In genomic region chr20:43191946-43192847, GRCh38 we compare ENCODE assay signal across 8 cellular contexts. TPM values are rescaled to one million over a fixed set of nuclear protein-coding genes. Genes with fewer than 3 reads are reported as not detected.
DNase-seq lines count a peak whose midpoint lies in the region; ATAC-seq, FAIRE-seq and TF ChIP-seq lines count a peak whose summit lies in the region.

No MANE protein-coding gene starts in this region.

- BruUV-seq in PC-3 (replicated peaks; lab: Mats Ljungman, UMichigan) = no TSS peak

- no peak overlapping the region for H3K9ac ChIP-seq in PC-3 (ENCODE audit: low read length)

- no peak for TF ChIP-seq POLR2A in A549 (IDR thresholded peaks at IDR 0.05; ENCODE audit: low read length)
- no peak for TF ChIP-seq POLR2A in ovary (IDR thresholded peaks at IDR 0.05)

- H2AFZ ChIP-seq in PC-3 (ENCODE audit: low read length) = no peak overlapping the region

- FAIRE-seq in A549 (lab: Jason Lieb, UNC) = no peak

- H3K79me2 ChIP-seq in PC-3 (ENCODE audit: low read length) = no peaks in the 10 kb centered on the region

- DNase-seq in A549 (ENCODE audit: low read depth in 1 of 2, low spot score in 1 of 2) (peak; percentile 27 to 31), GM13977 (ENCODE audit: low spot score) (peak; percentile 62), PC-3 (peak; percentile 42), head of caudate nucleus (peak in 41 of 42 donors; percentile 19 to 75 (median 59)), substantia nigra (lab: John Stamatoyannopoulos, UW) (peak in 36 of 49 donors; percentile 3 to 57 (median 25)), ovary (no peak), GF-D8 (lab: John Stamatoyannopoulos, UW) (no peak), ureter (ENCODE audit: low spot score) (no peak)

- TF ChIP-seq EP300 in A549 (IDR thresholded peaks at IDR 0.05) (no peak), ovary (IDR thresholded peaks at IDR 0.05) (no peak)

- 10% methylated on average over 12 of the region's 12 CpGs for WGBS in A549 (ENCODE audit: missing lambda C conversion rate)
- 21 to 32% (median 25%) methylated on average over 12 of the region's 12 CpGs for WGBS in ovary, 3 donors

- H3F3A ChIP-seq in PC-3 (ENCODE audit: low read length, unreplicated experiment) = no peaks in the 10 kb centered on the region

- POLR2A ChIA-PET in A549 (lab: Yijun Ruan, JAX) = no interaction called here
- POLR2A ChIA-PET in PC-3 (lab: Charles Lee; ENCODE audit: unreplicated experiment) = no interaction called here

- no peaks in the 10 kb centered on the region for H4K20me1 ChIP-seq in PC-3 (ENCODE audit: low read length)

- in situ Hi-C loops in GM13977 (cut with MboI; ENCODE audit: low pct_unique_long_range_greater_than_20kb, low sequenced_read_pairs, unreplicated experiment) = loop anchor here (25.0 kb wide), 1 partner anchor 1455 kb away; no protein-coding TSS in a partner anchor

- TF ChIP-seq RAD21 in A549 (conservative IDR thresholded peaks at IDR 0.05 in 1 of 2, IDR thresholded peaks at IDR 0.05 in 1 of 2) = peak; percentile 35; a peak in 3 of 5 replicates

- ATAC-seq in A549 (peak; percentile 74 to 89; a peak in 5 of 6 replicates), PC-3 (peak; percentile 54)

- intact Hi-C loops in PC-3 (cut with micrococcal nuclease) (no loop called here), head of caudate nucleus (cut with DNase I) (no loop called here), ovary (cut with DNase I) (loop anchor here in 1 of 4 donors (5.0 kb wide), 1 partner anchor 1455 kb away; no protein-coding TSS in a partner anchor)

- no peaks in the 10 kb centered on the region for H3K9me2 ChIP-seq in PC-3 (replicated peaks; ENCODE audit: low read length)

- H3K4me2 ChIP-seq in A549 (no peak overlapping the region), PC-3 (ENCODE audit: low read length) (no peak overlapping the region)

- TF ChIP-seq CTCF in A549 (IDR thresholded peaks at IDR 0.05) (no peak; the same call in 2 of the 3 replicates), GM13977 (IDR thresholded peaks at IDR 0.05; ENCODE audit: extremely low read depth, insufficient read depth, missing control alignments) (peak; percentile 67), PC-3 (conservative IDR thresholded peaks at IDR 0.05; ENCODE audit: low read depth, low read length) (peak; percentile 67), ovary (IDR thresholded peaks at IDR 0.05) (no peak)

- CTCF ChIA-PET in A549 (lab: Yijun Ruan, JAX) = interaction anchor here (0.9 to 2.6 kb wide), 11 partner anchors 11 to 1495 kb away, joined by 3 to 12 read pairs (median 3); no protein-coding TSS in a partner anchor
- CTCF ChIA-PET in PC-3 (lab: Charles Lee) = no interaction called here

- H3K4me3 ChIP-seq in A549 (no peak overlapping the region), PC-3 (ENCODE audit: low read length) (no peak overlapping the region), ovary (no peak overlapping the region)

- no peaks in the 10 kb centered on the region for H3K4me1 ChIP-seq in A549
- no peaks in the 10 kb centered on the region for H3K4me1 ChIP-seq in PC-3 (ENCODE audit: insufficient read depth, low read length)
- H3K4me1 ChIP-seq in ovary (ENCODE audit: insufficient read depth) = no peaks in the 10 kb centered on the region

- H3K9me3 ChIP-seq in A549 = no peaks in the 10 kb centered on the region
- no peaks in the 10 kb centered on the region for H3K9me3 ChIP-seq in PC-3 (ENCODE audit: low read length)
- H3K9me3 ChIP-seq in ovary = no peaks in the 10 kb centered on the region

- H3K36me3 ChIP-seq in PC-3 (ENCODE audit: low read depth, low read length) = no peaks in the 10 kb centered on the region
- no peaks in the 10 kb centered on the region for H3K36me3 ChIP-seq in ovary

- H3K27ac ChIP-seq in A549 = no peak overlapping the region
- no peak overlapping the region for H3K27ac ChIP-seq in PC-3 (ENCODE audit: low read length)
- no peak overlapping the region for H3K27ac ChIP-seq in substantia nigra (ENCODE audit: low read depth, low read length, poor library complexity, severe bottlenecking)
- no peak overlapping the region for H3K27ac ChIP-seq in ovary

- H3K27me3 ChIP-seq in PC-3 (ENCODE audit: low read length) = peaks cover 61% of the 10 kb centered on the region
- H3K27me3 ChIP-seq in ovary = no peaks in the 10 kb centered on the region

TF ChIP-seq in A549, 52 proteins besides CTCF, POLR2A, EP300 and RAD21:
- TF ChIP-seq MAX (IDR thresholded peaks at IDR 0.05) = no peak
- TF ChIP-seq SMC3 (IDR thresholded peaks at IDR 0.05) = peak; percentile 21; the same call in 1 of the 3 replicates

RNA-seq across cellular contexts. Expression of gene PTPRT, which starts 2.5 kb away (rescaled TPM):
- polyA plus RNA-seq in A549 (2011; rRNA removed) = not detected in 2 replicates
- polyA plus RNA-seq in A549 (2012; cell fraction: cytosol; rRNA removed) = not detected in 2 replicates
- polyA plus RNA-seq in A549 (2012; cell fraction: nucleus; rRNA removed) = not detected in 2 replicates
- polyA plus RNA-seq in A549 (2017; fragmentation: RNase III; extraction: RNeasy Plus Mini Kit Qiagen cat#74134 plus additional on column Dnase treatment) = not detected in 3 replicates
- not detected in 2 replicates for polyA minus RNA-seq in A549 (2011; rRNA and poly(A)+ RNA removed)
- not detected in 2 replicates for total RNA-seq in PC-3 (2014; rRNA removed)
- 1 to 10 TPM in 2 of 7 donors, under 1 TPM in 4, not detected in 1; under 0.01 to 3.2 (median 0.22) TPM for total RNA-seq in ovary
- under 1 TPM; 0.01 to 0.33 TPM for polyA plus RNA-seq in ovary
- 0.10 TPM for total RNA-seq in ureter

Comparison
In these comparisons a context has a peak if more than half of its experiments do, and no peak if none do; other contexts are left out.
1. DNase-seq: peak in A549 (2 of 2), GM13977 (single experiment), PC-3 (single experiment), head of caudate nucleus (41 of 42) and substantia nigra (36 of 49); none in ovary (0 of 5), GF-D8 (single experiment) and ureter (single experiment).
2. CTCF ChIP-seq: peak in GM13977 (single experiment) and PC-3 (single experiment); none in A549 (single experiment) and ovary (0 of 3).